ENCODE assay signal across 15 cellular contexts in genomic region chr7:158274404-158274811, GRCh38.
"Had no signal": no experiment of that assay in that cellular context is flagged by ENCODE, and none has a peak within 500 bp of the region (broad histone marks: within the 10 kb centered on the region; RNA-seq: fewer than 3 reads in every experiment).

No MANE protein-coding gene starts in this region.

- FAIRE-seq: endometrium, TTC549 had no signal

- H3K9me3 Mint-ChIP-seq: stimulated activated naive CD8-positive, alpha-beta T cell treated with anti-CD3 and anti-CD28 coated beads, Interleukin-15, Interleukin-2, amounts not matched to agents 100 ng/mL and 50 ng/mL, for 24 hours had no signal

- H3K36me3 Mint-ChIP-seq: activated naive CD8-positive, alpha-beta T cell; immature natural killer cell had no signal

- H3K27me3 ChIP-seq: right lobe of liver, testis, uterus had no signal

- H3K36me3 ChIP-seq: right lobe of liver, uterus had no signal

- H3K4me3 Mint-ChIP-seq: activated naive CD8-positive, alpha-beta T cell; immature natural killer cell; stimulated activated naive CD8-positive, alpha-beta T cell treated with anti-CD3 and anti-CD28 coated beads, Interleukin-15, Interleukin-2, amounts not matched to agents 100 ng/mL and 50 ng/mL, for 24 hours had no signal

- H3K4me3 ChIP-seq: dorsolateral prefrontal cortex, right lobe of liver, testis, uterus had no signal

- H3K4me1 ChIP-seq: right lobe of liver, testis, uterus had no signal

- ATAC-seq: left colon had no signal

- DNase-seq: activated T-cell treated with anti-CD3 and anti-CD28 coated beads, Interleukin-2, amount 50 U/mL, for 1 hour; immature natural killer cell; mesenchymal stem cell; stimulated activated CD4-positive, alpha-beta T cell treated with anti-CD3 and anti-CD28 coated beads, Interleukin-12 subunit alpha, Interleukin-12 subunit beta, amount 100 ng/mL, for 4 hours; stimulated activated CD8-positive, alpha-beta memory T cell treated with anti-CD3 and anti-CD28 coated beads, Interleukin-4, amount 100 ng/mL, for 48 hours; T-helper 2 cell; testis; uterus had no signal

- H3K9me3 ChIP-seq: right lobe of liver, testis, uterus had no signal

- H3K27me3 Mint-ChIP-seq: activated naive CD8-positive, alpha-beta T cell; stimulated activated naive CD8-positive, alpha-beta T cell treated with anti-CD3 and anti-CD28 coated beads, Interleukin-15, Interleukin-2, amounts not matched to agents 100 ng/mL and 50 ng/mL, for 24 hours had no signal

- H3K27ac ChIP-seq: right lobe of liver, testis, uterus had no signal

- H3K27ac Mint-ChIP-seq: activated naive CD8-positive, alpha-beta T cell; immature natural killer cell; stimulated activated naive CD8-positive, alpha-beta T cell treated with anti-CD3 and anti-CD28 coated beads, Interleukin-15, Interleukin-2, amounts not matched to agents 100 ng/mL and 50 ng/mL, for 24 hours had no signal

- H3K4me1 Mint-ChIP-seq: immature natural killer cell had no signal
